ENCODE assay signal across 12 cellular contexts in the genomic region with DNA sequence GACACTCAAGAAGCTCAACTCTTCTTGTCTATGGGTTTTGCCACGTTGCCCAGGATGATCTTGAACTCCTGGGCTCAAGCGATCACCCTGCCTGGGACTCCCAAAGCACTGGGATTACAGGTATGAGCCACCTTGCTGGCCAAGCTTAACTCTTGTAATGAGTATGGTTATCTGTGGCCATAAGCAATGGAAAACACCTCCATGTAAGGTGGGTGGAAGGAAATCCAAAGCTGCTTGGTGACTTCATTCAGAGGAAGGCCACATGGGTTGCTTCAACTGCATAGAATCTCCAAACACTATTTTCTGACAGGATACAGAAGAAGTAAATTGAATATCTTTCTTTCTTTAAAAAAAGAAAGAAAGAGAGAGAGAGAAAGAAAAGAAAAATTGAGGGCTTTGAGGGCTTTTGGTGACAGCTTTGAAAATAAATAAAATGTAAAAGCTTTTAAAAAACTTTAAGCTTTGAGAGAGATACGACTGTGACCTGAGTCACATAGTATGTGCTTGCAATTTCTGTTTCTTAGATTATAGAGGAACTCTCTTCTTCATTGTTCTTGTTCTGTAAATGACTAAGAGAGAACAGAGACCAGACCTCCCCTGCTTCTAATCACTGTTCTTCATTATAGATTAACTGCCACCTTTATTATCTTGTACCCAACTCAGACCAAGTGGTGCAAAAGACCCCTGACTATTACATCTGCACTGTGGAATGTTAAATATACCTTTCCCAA.
"Had no signal": no experiment of that assay in that cellular context is flagged by ENCODE, and none has a peak within 500 bp of the region (broad histone marks: within the 10 kb centered on the region; RNA-seq: fewer than 3 reads in every experiment).

No MANE protein-coding gene starts in this region.

- H3K4me3 ChIP-seq: ascending aorta, breast epithelium had no signal

- H3K4me3 Mint-ChIP-seq: activated CD4-positive, alpha-beta T cell treated with anti-CD3 and anti-CD28 coated beads, Interleukin-2, amount 10 ng/mL, durations not matched to agents 24 days and 14 days; effector memory CD8-positive, alpha-beta T cell; nephron progenitor cell had no signal

- H3K9me3 ChIP-seq: breast epithelium had no signal

- H3K4me1 Mint-ChIP-seq: activated CD4-positive, alpha-beta T cell treated with anti-CD3 and anti-CD28 coated beads, Interleukin-2, amount 10 ng/mL, durations not matched to agents 24 days and 14 days had no signal

- H3K27me3 ChIP-seq: ascending aorta, breast epithelium, foreskin keratinocyte had no signal

- H3K9me3 Mint-ChIP-seq: activated CD4-positive, alpha-beta T cell treated with anti-CD3 and anti-CD28 coated beads, Interleukin-2, amount 10 ng/mL, durations not matched to agents 24 days and 14 days; effector memory CD8-positive, alpha-beta T cell had no signal

- ATAC-seq: effector memory CD8-positive, alpha-beta T cell; foreskin keratinocyte had no signal

- H3K27ac Mint-ChIP-seq: activated CD4-positive, alpha-beta T cell treated with anti-CD3 and anti-CD28 coated beads, Interleukin-2, amount 10 ng/mL, durations not matched to agents 24 days and 14 days; effector memory CD8-positive, alpha-beta T cell; nephron progenitor cell had no signal

- H3K27ac ChIP-seq: ascending aorta, breast epithelium, foreskin keratinocyte had no signal

- H3K36me3 ChIP-seq: ascending aorta, breast epithelium had no signal

- H3K4me1 ChIP-seq: ascending aorta, breast epithelium had no signal

- DNase-seq: activated CD4-positive, alpha-beta T cell treated with anti-CD3 and anti-CD28 coated beads, Interleukin-2, amount 10 ng/mL, durations not matched to agents 24 days and 14 days; activated CD4-positive, CD25-positive, alpha-beta regulatory T cell; activated CD8-positive, alpha-beta memory T cell treated with anti-CD3 and anti-CD28 coated beads for 24 hours; activated naive CD4-positive, alpha-beta T cell treated with Interleukin-2 at 50 U/mL for 16 hours; cerebellar nuclear complex; effector memory CD8-positive, alpha-beta T cell; foreskin keratinocyte; nephron progenitor cell; stimulated activated CD4-positive, alpha-beta T cell treated with anti-CD3 and anti-CD28 coated beads, Interleukin-1b, Interleukin-23, amount 100 ng/mL, for 48 hours had no signal

- FAIRE-seq: TTC549 had no signal
